In genomic region chr11:30935861-30936260, GRCh38 we compare ENCODE assay signal across 17 cellular contexts.
DNase-seq lines count a peak whose midpoint lies in the region; ATAC-seq and TF ChIP-seq lines count a peak whose summit lies in the region.
"Had no signal": no experiment of that assay in that cellular context is flagged by ENCODE, and none has a peak within 500 bp of the region (broad histone marks: within the 10 kb centered on the region; RNA-seq: fewer than 3 reads in every experiment).

No MANE protein-coding gene starts in this region.

- TF ChIP-seq CTCF in fibroblast of the aortic adventitia (IDR thresholded peaks at IDR 0.05; ENCODE audit: insufficient read depth, low read length), result no peak

- no peak overlapping the region for H3K4me3 Mint-ChIP-seq in activated naive CD4-positive, alpha-beta T cell treated with anti-CD3 and anti-CD28 coated beads, Interleukin-2, amount 10 ng/mL, durations not matched to agents 7 days and 5 days
- H3K4me3 Mint-ChIP-seq: CD14-positive monocyte, IgD-negative memory B cell had no signal

- H3K27ac Mint-ChIP-seq in activated naive CD4-positive, alpha-beta T cell treated with anti-CD3 and anti-CD28 coated beads, Interleukin-2, amount 10 ng/mL, durations not matched to agents 7 days and 5 days, result no peak overlapping the region
- H3K27ac Mint-ChIP-seq: CD14-positive monocyte, IgD-negative memory B cell had no signal

- DNase-seq in H4 (ENCODE audit: low spot score) (peak; percentile 17), RPMI7951 (ENCODE audit: low read depth) (peak; percentile 29), fibroblast of the aortic adventitia (ENCODE audit: low read depth) (peak; percentile 37), stromal cell of bone marrow (ENCODE audit: low read depth) (peak; percentile 12), NCI-H510A (lab: John Stamatoyannopoulos, UW) (no peak)
- DNase-seq in activated naive CD4-positive, alpha-beta T cell treated with anti-CD3 and anti-CD28 coated beads, Interleukin-2, amount 10 ng/mL, durations not matched to agents 7 days and 5 days, result no peak
- DNase-seq: ACHN, AML-193, Kasumi-1, NCI-H187, NCI-H2171, NCI-H774, Right ventricle myocardium superior, SK-N-SH had no signal

- no peak overlapping the region for H3K4me3 ChIP-seq in fibroblast of the aortic adventitia (ENCODE audit: low read depth, low read length)

- H3K36me3 Mint-ChIP-seq in activated naive CD4-positive, alpha-beta T cell treated with anti-CD3 and anti-CD28 coated beads, Interleukin-2, amount 10 ng/mL, durations not matched to agents 7 days and 5 days, result no peaks in the 10 kb centered on the region
- H3K36me3 Mint-ChIP-seq: CD14-positive monocyte, IgD-negative memory B cell had no signal

- CTCF ChIA-PET in activated naive CD4-positive, alpha-beta T cell treated with anti-CD3 and anti-CD28 coated beads, Interleukin-2, amount 10 ng/mL, durations not matched to agents 7 days and 5 days (lab: Charles Lee), result no interaction called here

- no peaks in the 10 kb centered on the region for H3K9me3 Mint-ChIP-seq in activated naive CD4-positive, alpha-beta T cell treated with anti-CD3 and anti-CD28 coated beads, Interleukin-2, amount 10 ng/mL, durations not matched to agents 7 days and 5 days

- H3K27me3 Mint-ChIP-seq in activated naive CD4-positive, alpha-beta T cell treated with anti-CD3 and anti-CD28 coated beads, Interleukin-2, amount 10 ng/mL, durations not matched to agents 7 days and 5 days, result no peaks in the 10 kb centered on the region
- H3K27me3 Mint-ChIP-seq: IgD-negative memory B cell had no signal

- ATAC-seq in GM18858 (IDR thresholded peaks at IDR 0.05; ENCODE audit: unreplicated experiment), result no peak

- no peaks in the 10 kb centered on the region for H3K4me1 Mint-ChIP-seq in activated naive CD4-positive, alpha-beta T cell treated with anti-CD3 and anti-CD28 coated beads, Interleukin-2, amount 10 ng/mL, durations not matched to agents 7 days and 5 days
- H3K4me1 Mint-ChIP-seq: CD14-positive monocyte, IgD-negative memory B cell had no signal

Comparison
In these comparisons a context has a peak if more than half of its experiments do, and no peak if none do; other contexts are left out.
1. DNase-seq: peak in H4 (single experiment), RPMI7951 (single experiment), fibroblast of the aortic adventitia (single experiment) and stromal cell of bone marrow (single experiment); none in NCI-H510A (single experiment) and activated naive CD4-positive, alpha-beta T cell treated with anti-CD3 and anti-CD28 coated beads, Interleukin-2, amount 10 ng/mL, durations not matched to agents 7 days and 5 days (single experiment).